ENCODE assay signal across 20 cellular contexts in genomic region chr17:17164156-17164555, GRCh38.
"Had no signal": no experiment of that assay in that cellular context is flagged by ENCODE, and none has a peak within 500 bp of the region (broad histone marks: within the 10 kb centered on the region; RNA-seq: fewer than 3 reads in every experiment).

No MANE protein-coding gene starts in this region.

- H3K4me3 Mint-ChIP-seq: immature natural killer cell; memory B cell; natural killer cell; stimulated activated naive B cell treated with anti-CD40 and anti-IgM and Interleukin-4, amounts not matched to agents 10 μg/mL and 1 μg/mL and 100 μg/mL, for 72 hours; stimulated activated naive CD8-positive, alpha-beta T cell treated with anti-CD3 and anti-CD28 coated beads, Interleukin-15, Interleukin-2, amounts not matched to agents 100 ng/mL and 50 ng/mL, for 24 hours had no signal

- DNase-seq: dorsolateral prefrontal cortex; effector CD4-positive, alpha-beta T cell; hypothalamus; immature natural killer cell; islet precursor cell; natural killer cell; spleen; stimulated activated CD4-positive, alpha-beta T cell treated with anti-CD3 and anti-CD28 coated beads, Interleukin-4, amount 100 ng/mL, for 4 hours; stimulated activated naive B cell treated with anti-CD40 and anti-IgM and Interleukin-4, amounts not matched to agents 10 μg/mL and 1 μg/mL and 100 μg/mL, for 72 hours; transverse colon; upper lobe of right lung; uterus had no signal

- H3K27ac ChIP-seq: neutrophil, parathyroid adenoma, prostate gland, right atrium auricular region, skin epidermis, transverse colon, upper lobe of right lung, uterus had no signal

- H3K36me3 ChIP-seq: uterus had no signal

- H2AFZ ChIP-seq: parathyroid adenoma had no signal

- H3K4me3 ChIP-seq: dorsolateral prefrontal cortex, lung, prostate gland, right atrium auricular region, skin epidermis, spleen, transverse colon, upper lobe of right lung, uterus had no signal

- H3K9me3 Mint-ChIP-seq: immature natural killer cell; memory B cell; natural killer cell; stimulated activated naive B cell treated with anti-CD40 and anti-IgM and Interleukin-4, amounts not matched to agents 10 μg/mL and 1 μg/mL and 100 μg/mL, for 72 hours; stimulated activated naive CD8-positive, alpha-beta T cell treated with anti-CD3 and anti-CD28 coated beads, Interleukin-15, Interleukin-2, amounts not matched to agents 100 ng/mL and 50 ng/mL, for 24 hours had no signal

- ATAC-seq: natural killer cell; stimulated activated naive B cell treated with anti-CD40 and anti-IgM and Interleukin-4, amounts not matched to agents 10 μg/mL and 1 μg/mL and 100 μg/mL, for 72 hours; upper lobe of right lung had no signal

- H3K27me3 Mint-ChIP-seq: memory B cell; stimulated activated naive B cell treated with anti-CD40 and anti-IgM and Interleukin-4, amounts not matched to agents 10 μg/mL and 1 μg/mL and 100 μg/mL, for 72 hours; stimulated activated naive CD8-positive, alpha-beta T cell treated with anti-CD3 and anti-CD28 coated beads, Interleukin-15, Interleukin-2, amounts not matched to agents 100 ng/mL and 50 ng/mL, for 24 hours had no signal

- H3K9me3 ChIP-seq: neutrophil, prostate gland, right atrium auricular region, spleen, transverse colon, upper lobe of right lung, uterus had no signal

- H3K27ac Mint-ChIP-seq: stimulated activated naive B cell treated with anti-CD40 and anti-IgM and Interleukin-4, amounts not matched to agents 10 μg/mL and 1 μg/mL and 100 μg/mL, for 72 hours; stimulated activated naive CD8-positive, alpha-beta T cell treated with anti-CD3 and anti-CD28 coated beads, Interleukin-15, Interleukin-2, amounts not matched to agents 100 ng/mL and 50 ng/mL, for 24 hours had no signal

- H3K27me3 ChIP-seq: dorsolateral prefrontal cortex, neutrophil, right atrium auricular region, spleen, transverse colon, upper lobe of right lung, uterus had no signal

- H3K4me1 ChIP-seq: parathyroid adenoma, prostate gland, right atrium auricular region, transverse colon, upper lobe of right lung, uterus had no signal

- H3K9ac ChIP-seq: parathyroid adenoma had no signal
